ENCODE assay signal across 19 cellular contexts in the genomic region with DNA sequence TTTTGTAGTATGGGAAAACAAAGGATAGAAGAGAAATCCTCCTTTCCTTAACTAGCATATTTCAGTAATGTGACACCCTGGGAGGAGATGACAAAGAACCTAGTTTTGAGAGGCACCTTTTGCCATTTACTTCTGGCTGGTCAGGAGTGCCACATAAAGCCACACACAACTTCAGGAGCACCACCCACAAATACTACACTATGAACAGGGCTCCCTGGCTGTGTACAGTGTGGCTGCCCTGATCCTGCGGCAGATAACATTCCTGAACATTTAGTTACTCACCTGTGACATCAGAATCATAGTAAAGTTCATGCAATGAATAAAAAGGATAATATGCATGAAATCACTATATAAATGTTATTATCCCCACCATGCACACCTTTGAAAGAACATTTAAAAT. TPM values are rescaled to one million over a fixed set of nuclear protein-coding genes. Genes with fewer than 3 reads are reported as not detected.
A peak's percentile ranks its signal among the peaks of the same experiment; 100 is the strongest.
DNase-seq lines count a peak whose midpoint lies in the region; ATAC-seq, FAIRE-seq and TF ChIP-seq lines count a peak whose summit lies in the region.
"Had no signal": no experiment of that assay in that cellular context is flagged by ENCODE, and none has a peak within 500 bp of the region (broad histone marks: within the 10 kb centered on the region; RNA-seq: fewer than 3 reads in every experiment).

No MANE protein-coding gene starts in this region.

- H3K27ac ChIP-seq in mammary epithelial cell (ENCODE audit: insufficient read depth, low read depth, low read length), result no peak overlapping the region
- H3K27ac ChIP-seq in HepG2 (ENCODE audit: extremely low read length, insufficient read depth, low read length), result no peak overlapping the region
- H3K27ac ChIP-seq: BLaER1 treated with 17β-estradiol and CSF1 and Interleukin-3, amounts not matched to agents 10 nM and 100 nM; SJSA1 had no signal

- H3K4me3 ChIP-seq in mammary epithelial cell (replicated peaks in 1 of 3; ENCODE audit: insufficient read depth in 1 of 3, low read depth in 2 of 3, low read length in 3 of 3) (no peak overlapping the region), HepG2 (replicated peaks in 1 of 3; ENCODE audit: insufficient read depth in 1 of 3, low read depth in 2 of 3, low read length in 3 of 3) (no peak overlapping the region)
- H3K4me3 ChIP-seq: BLaER1 treated with 17β-estradiol and CSF1 and Interleukin-3, amounts not matched to agents 10 nM and 100 nM; SJSA1 had no signal

- H3K79me2 ChIP-seq in mammary epithelial cell (ENCODE audit: insufficient read depth, low read length) (no peaks in the 10 kb centered on the region), HepG2 (ENCODE audit: insufficient read depth, low read length) (no peaks in the 10 kb centered on the region)

- H3K36me3 Mint-ChIP-seq in MCF 10A (ENCODE audit: insufficient read depth, unreplicated experiment), result no peaks in the 10 kb centered on the region
- H3K36me3 Mint-ChIP-seq in stimulated activated naive B cell treated with anti-CD40 and anti-IgM and Interleukin-4, amounts not matched to agents 10 μg/mL and 1 μg/mL and 100 μg/mL, for 72 hours, result no peaks in the 10 kb centered on the region
- H3K36me3 Mint-ChIP-seq in activated CD4-positive, alpha-beta T cell treated with anti-CD3 and anti-CD28 coated beads, Interleukin-2, amount 10 ng/mL, durations not matched to agents 24 days and 14 days (ENCODE audit: low read depth), result no peaks in the 10 kb centered on the region
- H3K36me3 Mint-ChIP-seq: CD8-positive, alpha-beta T cell; IgD-negative memory B cell had no signal

- no peak overlapping the region for H3K4me2 ChIP-seq in mammary epithelial cell (ENCODE audit: insufficient read depth, low read depth, low read length)
- H3K4me2 ChIP-seq in HepG2 (ENCODE audit: low read depth, low read length), result no peak overlapping the region
- H3K4me2 ChIP-seq: BLaER1 treated with 17β-estradiol and CSF1 and Interleukin-3, amounts not matched to agents 10 nM and 100 nM had no signal

- H3K9me3 Mint-ChIP-seq in MCF 10A (ENCODE audit: unreplicated experiment), result no peaks in the 10 kb centered on the region
- no peaks in the 10 kb centered on the region for H3K9me3 Mint-ChIP-seq in stimulated activated naive B cell treated with anti-CD40 and anti-IgM and Interleukin-4, amounts not matched to agents 10 μg/mL and 1 μg/mL and 100 μg/mL, for 72 hours
- no peaks in the 10 kb centered on the region for H3K9me3 Mint-ChIP-seq in activated CD4-positive, alpha-beta T cell treated with anti-CD3 and anti-CD28 coated beads, Interleukin-2, amount 10 ng/mL, durations not matched to agents 24 days and 14 days
- H3K9me3 Mint-ChIP-seq: CD8-positive, alpha-beta T cell had no signal

- H4K20me1 ChIP-seq in mammary epithelial cell (ENCODE audit: insufficient read depth, low read length), result no peaks in the 10 kb centered on the region
- no peaks in the 10 kb centered on the region for H4K20me1 ChIP-seq in HepG2 (ENCODE audit: insufficient read depth, low read length)
- H4K20me1 ChIP-seq: BLaER1 treated with 17β-estradiol and CSF1 and Interleukin-3, amounts not matched to agents 10 nM and 100 nM had no signal

- no peak for TF ChIP-seq POLR2A in HepG2 (IDR thresholded peaks at IDR 0.05; ENCODE audit: insufficient read depth in 1 of 2, low read depth in 2 of 2, low read length in 2 of 2)

- no peaks in the 10 kb centered on the region for H3K27me3 Mint-ChIP-seq in MCF 10A (ENCODE audit: insufficient read depth, unreplicated experiment)
- peaks cover 12 to 20% of the 10 kb centered on the region in 2 donors for H3K27me3 Mint-ChIP-seq in stimulated activated naive B cell treated with anti-CD40 and anti-IgM and Interleukin-4, amounts not matched to agents 10 μg/mL and 1 μg/mL and 100 μg/mL, for 72 hours
- peaks cover 21% of the 10 kb centered on the region for H3K27me3 Mint-ChIP-seq in activated CD4-positive, alpha-beta T cell treated with anti-CD3 and anti-CD28 coated beads, Interleukin-2, amount 10 ng/mL, durations not matched to agents 24 days and 14 days

- BruUV-seq in mammary epithelial cell (replicated peaks; lab: Mats Ljungman, UMichigan) (no TSS peak), MCF 10A (replicated peaks; lab: Mats Ljungman, UMichigan) (no TSS peak), HepG2 (replicated peaks; lab: Mats Ljungman, UMichigan) (no TSS peak)

- TF ChIP-seq CTCF in mammary epithelial cell (conservative IDR thresholded peaks at IDR 0.05 in 1 of 2, IDR thresholded peaks at IDR 0.05 in 1 of 2; ENCODE audit: extremely low read depth in 1 of 2, insufficient read depth in 1 of 2, low read depth in 1 of 2, low read length in 2 of 2), result no peak
- no peak for TF ChIP-seq CTCF in MCF 10A (IDR thresholded peaks at IDR 0.05; ENCODE audit: unreplicated experiment)
- no peak for TF ChIP-seq CTCF in HepG2 (CRISPR knock-in tag; IDR thresholded peaks at IDR 0.05)

- H3K27me3 ChIP-seq in mammary epithelial cell (ENCODE audit: insufficient read depth, low read length) (no peaks in the 10 kb centered on the region), HepG2 (ENCODE audit: control insufficient read depth in 1 of 2, insufficient read depth in 2 of 2, low read length in 2 of 2) (no peaks in the 10 kb centered on the region)
- H3K27me3 ChIP-seq: BLaER1 treated with 17β-estradiol and CSF1 and Interleukin-3, amounts not matched to agents 10 nM and 100 nM had no signal

- H2AFZ ChIP-seq in mammary epithelial cell (ENCODE audit: low read depth, low read length) (no peak overlapping the region), HepG2 (ENCODE audit: low read length) (no peak overlapping the region)

- H3K4me3 Mint-ChIP-seq in MCF 10A (ENCODE audit: unreplicated experiment), result no peak overlapping the region
- no peak overlapping the region for H3K4me3 Mint-ChIP-seq in stimulated activated naive B cell treated with anti-CD40 and anti-IgM and Interleukin-4, amounts not matched to agents 10 μg/mL and 1 μg/mL and 100 μg/mL, for 72 hours
- no peak overlapping the region for H3K4me3 Mint-ChIP-seq in activated CD4-positive, alpha-beta T cell treated with anti-CD3 and anti-CD28 coated beads, Interleukin-2, amount 10 ng/mL, durations not matched to agents 24 days and 14 days
- H3K4me3 Mint-ChIP-seq: CD8-positive, alpha-beta T cell; IgD-negative memory B cell had no signal

- dilution Hi-C loops in mammary epithelial cell (cut with HindIII; ENCODE audit: low sequenced_read_pairs), result no loop called here

- no peak overlapping the region for H3K27ac Mint-ChIP-seq in MCF 10A (ENCODE audit: low read depth, unreplicated experiment)
- H3K27ac Mint-ChIP-seq in stimulated activated naive B cell treated with anti-CD40 and anti-IgM and Interleukin-4, amounts not matched to agents 10 μg/mL and 1 μg/mL and 100 μg/mL, for 72 hours, result no peak overlapping the region
- no peak overlapping the region for H3K27ac Mint-ChIP-seq in activated CD4-positive, alpha-beta T cell treated with anti-CD3 and anti-CD28 coated beads, Interleukin-2, amount 10 ng/mL, durations not matched to agents 24 days and 14 days
- H3K27ac Mint-ChIP-seq: CD8-positive, alpha-beta T cell had no signal

- ATAC-seq in HepG2, result peak; percentile 48; the same call in 2 of the 3 replicates
- ATAC-seq in stimulated activated naive B cell treated with anti-CD40 and anti-IgM and Interleukin-4, amounts not matched to agents 10 μg/mL and 1 μg/mL and 100 μg/mL, for 72 hours (replicated peaks), result no peak
- ATAC-seq: CD8-positive, alpha-beta T cell; Panc1 had no signal

- no peak for TF ChIP-seq RAD21 in HepG2 (CRISPR knock-in tag; IDR thresholded peaks at IDR 0.05)

- 0% methylated on average over 1 of the region's 1 CpG for WGBS in mammary epithelial cell (ENCODE audit: low coverage, missing lambda C conversion rate)
- 10% methylated on average over 1 of the region's 1 CpG for WGBS in HepG2 (ENCODE audit: low lambda C conversion rate)

- H3K4me1 ChIP-seq in mammary epithelial cell (ENCODE audit: insufficient read depth, low read length) (peaks cover 5% of the 10 kb centered on the region), HepG2 (ENCODE audit: insufficient read depth, low read length) (peaks cover 18% of the 10 kb centered on the region)
- H3K4me1 ChIP-seq: BLaER1 treated with 17β-estradiol and CSF1 and Interleukin-3, amounts not matched to agents 10 nM and 100 nM; SJSA1 had no signal

- TF ChIP-seq EP300 in HepG2 (IDR thresholded peaks at IDR 0.05; ENCODE audit: low read depth in 2 of 2, low read length in 2 of 2), result no peak
- TF ChIP-seq EP300 in HepG2 (CRISPR knock-in tag; IDR thresholded peaks at IDR 0.05; ENCODE audit: borderline replicate concordance), result no peak

- no peak overlapping the region for H3K9ac ChIP-seq in mammary epithelial cell (ENCODE audit: insufficient read depth, low read length)
- no peak overlapping the region for H3K9ac ChIP-seq in HepG2 (ENCODE audit: insufficient read depth, low read depth, low read length)
- H3K9ac ChIP-seq: BLaER1 treated with 17β-estradiol and CSF1 and Interleukin-3, amounts not matched to agents 10 nM and 100 nM had no signal

- no peaks in the 10 kb centered on the region for H3K36me3 ChIP-seq in mammary epithelial cell (ENCODE audit: insufficient read depth, low read length)
- H3K36me3 ChIP-seq in HepG2 (replicated peaks in 1 of 2; ENCODE audit: control insufficient read depth in 1 of 2, insufficient read depth in 2 of 2, low read length in 2 of 2), result no peaks in the 10 kb centered on the region
- H3K36me3 ChIP-seq: BLaER1 treated with 17β-estradiol and CSF1 and Interleukin-3, amounts not matched to agents 10 nM and 100 nM; SJSA1 had no signal

- DNase-seq in mammary epithelial cell (peak; percentile 71), MCF 10A (ENCODE audit: unreplicated experiment) (no peak), amniotic epithelial cell (ENCODE audit: low read depth) (peak; percentile 10), HepG2 (ENCODE audit: low spot score) (peak; percentile 20), NOMO-1 treated with DMSO at 0.1 percent for 48 hours (lab: John Stamatoyannopoulos, UW; ENCODE audit: unreplicated experiment) (no peak)
- no peak for DNase-seq in central memory CD4-positive, alpha-beta T cell
- DNase-seq in stimulated activated naive B cell treated with anti-CD40 and anti-IgM and Interleukin-4, amounts not matched to agents 10 μg/mL and 1 μg/mL and 100 μg/mL, for 72 hours, result no peak
- DNase-seq in activated CD4-positive, alpha-beta T cell treated with anti-CD3 and anti-CD28 coated beads, Interleukin-2, amount 10 ng/mL, durations not matched to agents 24 days and 14 days, result no peak
- DNase-seq: Calu3; CD8-positive, alpha-beta T cell; Karpas-422; NCI-H1092 treated with DMSO at 0.1 percent for 48 hours; NCI-H2081; NCI-H524 treated with DMSO at 0.1 percent for 48 hours had no signal

- POLR2A ChIA-PET in MCF 10A (lab: Yijun Ruan, JAX), result no interaction called here
- POLR2A ChIA-PET in HepG2 (lab: Yijun Ruan, JAX), result no interaction called here

- FAIRE-seq in HepG2 (lab: Jason Lieb, UNC), result no peak
- FAIRE-seq: H1 had no signal

- in situ Hi-C loops in mammary epithelial cell (cut with MboI; ENCODE audit: low sequenced_read_pairs in 2 of 2) (no loop called here), HepG2 (cut with HindIII; ENCODE audit: extremely low pct_ligation_motif_present, low pct_unique_long_range_greater_than_20kb) (no loop called here)

- CTCF ChIA-PET in mammary epithelial cell (lab: Charles Lee; ENCODE audit: low non-redundant PET), result no interaction called here
- CTCF ChIA-PET in MCF 10A (lab: Yijun Ruan, JAX), result no interaction called here
- CTCF ChIA-PET in HepG2 (lab: Yijun Ruan, JAX; ENCODE audit: low intra/inter-chr PET ratio, low total read pairs), result no interaction called here

- H3K4me1 Mint-ChIP-seq in MCF 10A (ENCODE audit: insufficient read depth, unreplicated experiment), result peaks cover 12% of the 10 kb centered on the region
- no peaks in the 10 kb centered on the region for H3K4me1 Mint-ChIP-seq in stimulated activated naive B cell treated with anti-CD40 and anti-IgM and Interleukin-4, amounts not matched to agents 10 μg/mL and 1 μg/mL and 100 μg/mL, for 72 hours
- H3K4me1 Mint-ChIP-seq in activated CD4-positive, alpha-beta T cell treated with anti-CD3 and anti-CD28 coated beads, Interleukin-2, amount 10 ng/mL, durations not matched to agents 24 days and 14 days, result no peaks in the 10 kb centered on the region
- H3K4me1 Mint-ChIP-seq: IgD-negative memory B cell had no signal

- no peaks in the 10 kb centered on the region for H3K9me3 ChIP-seq in mammary epithelial cell (replicated peaks; ENCODE audit: insufficient read depth, low read length)
- H3K9me3 ChIP-seq in HepG2 (ENCODE audit: low read length), result no peaks in the 10 kb centered on the region
- H3K9me3 ChIP-seq: BLaER1 treated with 17β-estradiol and CSF1 and Interleukin-3, amounts not matched to agents 10 nM and 100 nM; SJSA1 had no signal

- intact Hi-C loops in mammary epithelial cell (cut with micrococcal nuclease) (no loop called here), MCF 10A (cut with micrococcal nuclease) (no loop called here), HepG2 (cut with micrococcal nuclease; ENCODE audit: unreplicated experiment) (no loop called here)
- intact Hi-C loops in activated CD4-positive, alpha-beta T cell treated with anti-CD3 and anti-CD28 coated beads, Interleukin-2, amount 10 ng/mL, durations not matched to agents 24 days and 14 days (cut with micrococcal nuclease), result no loop called here

RNA-seq across cellular contexts. Expression of gene IRS2, which starts 17.4 kb away (rescaled TPM):
- total RNA-seq in mammary epithelial cell, result 10 to 100 TPM; 22.7 to 37.8 TPM
- 6.2 TPM for polyA plus RNA-seq in mammary epithelial cell
- polyA minus RNA-seq in mammary epithelial cell, result 14.0 TPM
- 41.8 and 48.5 TPM in 2 replicates for total RNA-seq in MCF 10A (2022)
- 0.02 TPM in 1 of 2 replicates, not detected in the other for total RNA-seq in HepG2 (2016; rRNA removed; fragmentation: Illumina TruSeq; extraction: Trizol)
- total RNA-seq in HepG2 (2016; cell fraction: cytosol; rRNA removed; fragmentation: Illumina TruSeq; extraction: Trizol; ENCODE audit: low read depth), result not detected in 2 replicates
- 0.02 TPM in 1 of 2 replicates, not detected in the other for total RNA-seq in HepG2 (2016; cell fraction: insoluble cytoplasmic fraction; rRNA removed; fragmentation: Illumina TruSeq; extraction: Trizol)
- total RNA-seq in HepG2 (2016; cell fraction: membrane; rRNA removed; fragmentation: Illumina TruSeq; extraction: Trizol), result not detected in 2 replicates
- total RNA-seq in HepG2 (2016; cell fraction: nucleus; rRNA removed; fragmentation: Illumina TruSeq; extraction: Trizol), result 0.03 TPM in 2 replicates
- 0.04 and 0.05 TPM in 2 replicates for polyA plus RNA-seq in HepG2 (2011; rRNA removed)
- polyA plus RNA-seq in HepG2 (2011; cell fraction: cytosol; rRNA removed), result 0.01 and 0.03 TPM in 2 replicates
- polyA plus RNA-seq in HepG2 (2011; cell fraction: nucleus; rRNA removed), result 0.07 and 0.14 TPM in 2 replicates
- polyA plus RNA-seq in HepG2 (2012), result 0.08 and 0.09 TPM in 2 replicates
- polyA plus RNA-seq in HepG2 (2016; cell fraction: cytosol; fragmentation: Illumina TruSeq; extraction: Trizol; ENCODE audit: low read depth), result not detected in 2 replicates
- not detected in 2 replicates for polyA plus RNA-seq in HepG2 (2016; cell fraction: insoluble cytoplasmic fraction; fragmentation: Illumina TruSeq; extraction: Trizol; ENCODE audit: low read depth)
- polyA plus RNA-seq in HepG2 (2016; cell fraction: membrane; fragmentation: Illumina TruSeq; extraction: Trizol; ENCODE audit: low read depth), result not detected in 2 replicates
- polyA plus RNA-seq in HepG2 (2016; cell fraction: nucleus; fragmentation: Illumina TruSeq; extraction: Trizol; ENCODE audit: insufficient read depth, low read depth), result not detected in 2 replicates
- polyA minus RNA-seq in HepG2 (2011; rRNA and poly(A)+ RNA removed; ENCODE audit: low replicate concordance), result 0.06 and 6.1 TPM in 2 replicates
- polyA minus RNA-seq in HepG2 (2011; cell fraction: cytosol; rRNA and poly(A)+ RNA removed), result 0.10 TPM in 1 of 2 replicates, not detected in the other
- 0.12 and 0.13 TPM in 2 replicates for polyA minus RNA-seq in HepG2 (2011; cell fraction: nucleus; rRNA and poly(A)+ RNA removed)
- total RNA-seq in activated CD4-positive, alpha-beta T cell treated with anti-CD3 and anti-CD28 coated beads, Interleukin-2, amount 10 ng/mL, durations not matched to agents 24 days and 14 days, result 3.2 and 3.5 TPM in 2 replicates

Comparison
In these comparisons a context has a peak if more than half of its experiments do, and no peak if none do; other contexts are left out.
1. DNase-seq: peak in mammary epithelial cell (single experiment), amniotic epithelial cell (single experiment) and HepG2 (single experiment); none in MCF 10A (single experiment), NOMO-1 treated with DMSO at 0.1 percent for 48 hours (single experiment), central memory CD4-positive, alpha-beta T cell (single experiment), stimulated activated naive B cell treated with anti-CD40 and anti-IgM and Interleukin-4, amounts not matched to agents 10 μg/mL and 1 μg/mL and 100 μg/mL, for 72 hours (single experiment) and activated CD4-positive, alpha-beta T cell treated with anti-CD3 and anti-CD28 coated beads, Interleukin-2, amount 10 ng/mL, durations not matched to agents 24 days and 14 days (single experiment).